ENCODE assay signal across 9 cellular contexts in genomic region chr19:34096020-34096915, GRCh38.
DNase-seq lines count a peak whose midpoint lies in the region; ATAC-seq, FAIRE-seq and TF ChIP-seq lines count a peak whose summit lies in the region.
"Had no signal": no experiment of that assay in that cellular context is flagged by ENCODE, and none has a peak within 500 bp of the region (broad histone marks: within the 10 kb centered on the region; RNA-seq: fewer than 3 reads in every experiment).

No MANE protein-coding gene starts in this region.

- H3K9ac ChIP-seq in GM12878 (ENCODE audit: control insufficient read depth, insufficient read depth, low read length) = no peak overlapping the region
- no peak overlapping the region for H3K9ac ChIP-seq in iPS-15b (ENCODE audit: low read depth, low read length)

- POLR2A ChIA-PET in GM12878 (lab: Charles Lee) = no interaction called here

- TF ChIP-seq EP300 in GM12878 (IDR thresholded peaks at IDR 0.05; ENCODE audit: borderline replicate concordance in 1 of 2, control insufficient read depth in 1 of 2, low read depth in 2 of 2, low read length in 2 of 2) = no peak

- 10% methylated on average over 14 of the region's 14 CpGs for WGBS in GM12878 (ENCODE audit: insufficient coverage, insufficient replicate concordance, low lambda C conversion rate, missing lambda C conversion rate)
- 37% methylated on average over 14 of the region's 14 CpGs for WGBS in testis, 2 donors

- CTCF ChIA-PET in GM12878 (lab: Yijun Ruan, JAX) = interaction anchor here (0.6 to 2.2 kb wide), 17 partner anchors 9 to 666 kb away, joined by 3 to 23 read pairs (median 3); no protein-coding TSS in a partner anchor

- H3K4me2 ChIP-seq in GM12878 (ENCODE audit: control insufficient read depth, insufficient read depth) = no peak overlapping the region

- no peaks in the 10 kb centered on the region for H4K20me1 ChIP-seq in GM12878 (ENCODE audit: control insufficient read depth, insufficient read depth)

- no peak overlapping the region for H3K4me3 ChIP-seq in AG10803 (ENCODE audit: low read length)
- no peak overlapping the region for H3K4me3 ChIP-seq in H7 (ENCODE audit: insufficient read depth, low read depth, low read length)
- H3K4me3 ChIP-seq in GM12878 = no peak overlapping the region
- peak overlapping the region; percentile 15 for H3K4me3 ChIP-seq in iPS-15b (ENCODE audit: low read depth, low read length)
- no peak overlapping the region for H3K4me3 ChIP-seq in testis

- TF ChIP-seq POLR2A in GM12878 (IDR thresholded peaks at IDR 0.05; ENCODE audit: low read depth, low read length) (no peak), testis (IDR thresholded peaks at IDR 0.05) (no peak)

- peak; percentile 48 for DNase-seq in AG10803 (ENCODE audit: low read depth)
- peak; percentile 56 for DNase-seq in H7
- peak; percentile 46 for DNase-seq in NCI-H460 (ENCODE audit: extremely low read depth, low read depth)
- no peak for DNase-seq in GM12878 (ENCODE audit: low read depth, low spot score)
- no peak for DNase-seq in testis
- no peak for DNase-seq in mucosa of gallbladder (ENCODE audit: low spot score)
- DNase-seq in mesenteric fat pad (ENCODE audit: low spot score) = no peak
- DNase-seq: left cardiac atrium had no signal

- SMC1A ChIA-PET in GM12878 (lab: Charles Lee; ENCODE audit: uncharacterized antibody, unreplicated experiment) = interaction anchor here (1.0 to 1.4 kb wide), 4 partner anchors 15 to 318 kb away, joined by 3 to 4 read pairs (median 4); no protein-coding TSS in a partner anchor

- H3K9me3 ChIP-seq in GM12878 (replicated peaks; ENCODE audit: control insufficient read depth, insufficient read depth, low read length) (no peaks in the 10 kb centered on the region), iPS-15b (ENCODE audit: control insufficient read depth, insufficient read depth, low read length) (no peaks in the 10 kb centered on the region), testis (no peaks in the 10 kb centered on the region)

- RAD21 ChIA-PET in GM12878 (lab: Charles Lee; ENCODE audit: unreplicated experiment) = interaction anchor here (0.6 to 1.4 kb wide), 4 partner anchors 48 to 318 kb away, joined by 3 to 8 read pairs (median 6); no protein-coding TSS in a partner anchor

- TF ChIP-seq RAD21 in GM12878 (IDR thresholded peaks at IDR 0.05; ENCODE audit: insufficient read depth, low read depth, low read length) = peak; percentile 58

- ATAC-seq in GM12878 = peak; percentile 56; the same call in 2 of the 3 replicates

- in situ Hi-C loops in GM12878 (cut with MboI) = no loop called here

- no peak overlapping the region for H3K27ac ChIP-seq in GM12878 (ENCODE audit: control insufficient read depth, insufficient read depth)
- H3K27ac ChIP-seq in testis = no peak overlapping the region

- no peaks in the 10 kb centered on the region for H3K79me2 ChIP-seq in GM12878 (ENCODE audit: control insufficient read depth, insufficient read depth, low read length)

- FAIRE-seq in GM12878 (lab: Jason Lieb, UNC) = peak; percentile 81

- intact Hi-C loops in GM12878 (cut with micrococcal nuclease; ENCODE audit: unreplicated experiment) = loop anchor here (1.0 to 2.0 kb wide), 2 partner anchors 53 to 318 kb away; no protein-coding TSS in a partner anchor
- intact Hi-C loops in testis (cut with DNase I; ENCODE audit: low total_unique reads) = no loop called here

- BruUV-seq in GM12878 (replicated peaks; lab: Mats Ljungman, UMichigan) = no TSS peak

- TF ChIP-seq CTCF in AG10803 (conservative IDR thresholded peaks at IDR 0.05; ENCODE audit: low read length) = peak; percentile 66
- TF ChIP-seq CTCF in GM12878 (IDR thresholded peaks at IDR 0.05 in 2 of 3, conservative IDR thresholded peaks at IDR 0.05 in 1 of 3; ENCODE audit: control insufficient read depth in 2 of 3, extremely low read depth in 1 of 3, insufficient read depth in 1 of 3, low read depth in 3 of 3, low read length in 3 of 3) = peak; percentile 50 to 58 (median 57)
- peak; percentile 41 to 52 (median 50) for TF ChIP-seq CTCF in testis (IDR thresholded peaks at IDR 0.05)

- H3K4me1 ChIP-seq in GM12878 (ENCODE audit: control insufficient read depth, insufficient read depth, low read length) (no peaks in the 10 kb centered on the region), iPS-15b (ENCODE audit: control insufficient read depth, insufficient read depth, low read length) (no peaks in the 10 kb centered on the region), testis (peaks cover 4% of the 10 kb centered on the region)

- H3K27me3 ChIP-seq in H7 (ENCODE audit: control insufficient read depth, insufficient read depth, low read length) (peaks cover 1% of the 10 kb centered on the region; the same call in 1 of the 2 replicates), GM12878 (replicated peaks in 1 of 2; ENCODE audit: control insufficient read depth in 2 of 2, insufficient read depth in 2 of 2, low read length in 1 of 2) (no peaks in the 10 kb centered on the region), iPS-15b (ENCODE audit: control insufficient read depth, insufficient read depth, low read length) (no peaks in the 10 kb centered on the region), testis (no peaks in the 10 kb centered on the region)

- H3K36me3 ChIP-seq in H7 (replicated peaks; ENCODE audit: control insufficient read depth, insufficient read depth, low read length) = no peaks in the 10 kb centered on the region
- no peaks in the 10 kb centered on the region for H3K36me3 ChIP-seq in GM12878 (ENCODE audit: control insufficient read depth in 2 of 2, insufficient read depth in 2 of 2, low read length in 1 of 2)
- H3K36me3 ChIP-seq in iPS-15b (ENCODE audit: control insufficient read depth, insufficient read depth, low read length) = no peaks in the 10 kb centered on the region
- H3K36me3 ChIP-seq in testis (ENCODE audit: low read depth, missing control alignments) = no peaks in the 10 kb centered on the region

- H2AFZ ChIP-seq in GM12878 (ENCODE audit: control insufficient read depth, low read depth, low read length) = no peak overlapping the region

TF ChIP-seq in GM12878, 131 proteins besides CTCF, POLR2A, EP300 and RAD21:
- TF ChIP-seq SMC3 (IDR thresholded peaks at IDR 0.05; ENCODE audit: borderline replicate concordance, low read length) (peak; percentile 63; the same call in 1 of the 2 replicates), CBX3 (IDR thresholded peaks at IDR 0.05; ENCODE audit: borderline replicate concordance, low read depth) (no peak)

Comparison
In these comparisons a context has a peak if more than half of its experiments do, and no peak if none do; other contexts are left out.
1. DNase-seq: peak in AG10803 (single experiment), H7 (single experiment) and NCI-H460 (single experiment); none in GM12878 (single experiment), testis (single experiment), mucosa of gallbladder (single experiment) and mesenteric fat pad (single experiment).
2. Peak in every context shown above with its lines, with median percentiles within 50 percentile points of each other: CTCF ChIP-seq.